8 cellular contexts compared by ENCODE assay signal in genomic region chr15:72230197-72231065, GRCh38. TPM values are rescaled to one million over a fixed set of nuclear protein-coding genes. Genes with fewer than 3 reads are reported as not detected.
A peak's percentile ranks its signal among the peaks of the same experiment; 100 is the strongest.
DNase-seq lines count a peak whose midpoint lies in the region; ATAC-seq, FAIRE-seq and TF ChIP-seq lines count a peak whose summit lies in the region.

No MANE protein-coding gene starts in this region.

- peaks cover 41% of the 10 kb centered on the region for H4K20me1 ChIP-seq in DND-41 (ENCODE audit: insufficient read depth, low read length)

- H3K79me2 ChIP-seq in DND-41 (ENCODE audit: insufficient read depth, low read length) = peaks cover 55% of the 10 kb centered on the region

- H3K9ac ChIP-seq in DND-41 (ENCODE audit: low read depth, low read length) = peak overlapping the region; percentile 91

- no peak for TF ChIP-seq CTCF in DND-41 (IDR thresholded peaks at IDR 0.05; ENCODE audit: borderline replicate concordance, extremely low read depth, low read length, poor library complexity, severe bottlenecking)

- peaks cover 38% of the 10 kb centered on the region for H3K36me3 Mint-ChIP-seq in activated naive CD4-positive, alpha-beta T cell treated with anti-CD3 and anti-CD28 coated beads, Interleukin-2, amount 10 ng/mL, durations not matched to agents 7 days and 5 days

- ATAC-seq in DND-41 (ENCODE audit: insufficient read depth, low read depth) = peak; percentile 23
- ATAC-seq in GM21619 (IDR thresholded peaks at IDR 0.05; ENCODE audit: unreplicated experiment) = no peak

- no peaks in the 10 kb centered on the region for H3K9me3 Mint-ChIP-seq in activated naive CD4-positive, alpha-beta T cell treated with anti-CD3 and anti-CD28 coated beads, Interleukin-2, amount 10 ng/mL, durations not matched to agents 7 days and 5 days

- H3K4me1 ChIP-seq in DND-41 (ENCODE audit: insufficient read depth, low read length) (peaks cover 59% of the 10 kb centered on the region), SJCRH30 (peaks cover 26% of the 10 kb centered on the region), neuron (ENCODE audit: insufficient read depth, low read length) (peaks cover 35% of the 10 kb centered on the region)

- H3K9me3 ChIP-seq in DND-41 (ENCODE audit: insufficient read depth, low read length, severe bottlenecking) (no peaks in the 10 kb centered on the region), SJCRH30 (replicated peaks) (no peaks in the 10 kb centered on the region), neuron (ENCODE audit: low read length) (no peaks in the 10 kb centered on the region)

- H3K4me3 ChIP-seq in DND-41 (ENCODE audit: low read depth in 1 of 2, low read length in 2 of 2) (peak overlapping the region; percentile 89 to 99), SJCRH30 (peak overlapping the region; percentile 96), neuron (ENCODE audit: low read length) (peak overlapping the region; percentile 98)

- peaks cover 56% of the 10 kb centered on the region for H3K4me1 Mint-ChIP-seq in activated naive CD4-positive, alpha-beta T cell treated with anti-CD3 and anti-CD28 coated beads, Interleukin-2, amount 10 ng/mL, durations not matched to agents 7 days and 5 days

- H3K4me3 Mint-ChIP-seq in activated naive CD4-positive, alpha-beta T cell treated with anti-CD3 and anti-CD28 coated beads, Interleukin-2, amount 10 ng/mL, durations not matched to agents 7 days and 5 days = peak overlapping the region; percentile 96

- H3K27me3 ChIP-seq in DND-41 (ENCODE audit: insufficient read depth, low read length, poor library complexity) = no peaks in the 10 kb centered on the region
- no peaks in the 10 kb centered on the region for H3K27me3 ChIP-seq in SJCRH30
- H3K27me3 ChIP-seq in neuron (ENCODE audit: insufficient read depth, low read length) = no peaks in the 10 kb centered on the region

- H3K27ac ChIP-seq in DND-41 (ENCODE audit: low read length) (peak overlapping the region; percentile 97), SJCRH30 (peak overlapping the region; percentile 98), substantia nigra (ENCODE audit: low read depth, low read length, poor library complexity, severe bottlenecking) (peak overlapping the region; percentile 87)

- H3K27ac Mint-ChIP-seq in activated naive CD4-positive, alpha-beta T cell treated with anti-CD3 and anti-CD28 coated beads, Interleukin-2, amount 10 ng/mL, durations not matched to agents 7 days and 5 days = peak overlapping the region; percentile 96

- peak overlapping the region; percentile 98 for H3K4me2 ChIP-seq in DND-41 (ENCODE audit: insufficient read depth, low read length)

- CTCF ChIA-PET in activated naive CD4-positive, alpha-beta T cell treated with anti-CD3 and anti-CD28 coated beads, Interleukin-2, amount 10 ng/mL, durations not matched to agents 7 days and 5 days (lab: Charles Lee) = interaction anchor here (1.4 kb wide), 1 partner anchor 43 kb away, joined by 3 read pairs; no protein-coding TSS in a partner anchor

- peak overlapping the region; percentile 84 for H2AFZ ChIP-seq in DND-41 (ENCODE audit: low read depth, low read length)
- H2AFZ ChIP-seq in neuron (ENCODE audit: low read depth, low read length) = no peak overlapping the region

- peak; percentile 80 for DNase-seq in DND-41
- DNase-seq in Kasumi-1 (lab: John Stamatoyannopoulos, UW) = peak; percentile 73 to 76
- peak; percentile 87 to 91 for DNase-seq in SJCRH30
- peak; percentile 87 for DNase-seq in activated naive CD4-positive, alpha-beta T cell treated with anti-CD3 and anti-CD28 coated beads, Interleukin-2, amount 10 ng/mL, durations not matched to agents 7 days and 5 days
- peak; percentile 85 to 91 for DNase-seq in frontal cortex (ENCODE audit: low spot score in 2 of 2)
- peak; percentile 44 to 94 (median 80) for DNase-seq in substantia nigra (lab: John Stamatoyannopoulos, UW)

- H3K36me3 ChIP-seq in DND-41 (ENCODE audit: insufficient read depth, low read length) (peaks cover 27% of the 10 kb centered on the region), SJCRH30 (peaks cover 31% of the 10 kb centered on the region), neuron (ENCODE audit: insufficient read depth, low read length) (peaks cover 6% of the 10 kb centered on the region)

- no peaks in the 10 kb centered on the region for H3K27me3 Mint-ChIP-seq in activated naive CD4-positive, alpha-beta T cell treated with anti-CD3 and anti-CD28 coated beads, Interleukin-2, amount 10 ng/mL, durations not matched to agents 7 days and 5 days

- no peak for FAIRE-seq in frontal cortex (lab: Jason Lieb, UNC)

RNA-seq across cellular contexts. Expression of gene PKM, which starts 0.6 kb away (rescaled TPM):
- 1,855 and 1,858 TPM in 2 replicates for total RNA-seq in SJCRH30 (2014; rRNA removed; shearing (Covaris generic))
- total RNA-seq in frontal cortex = 285 TPM

RNA-seq across cellular contexts. Expression of gene GRAMD2A, which starts 32.8 kb away (rescaled TPM):
- 0.35 TPM in 1 of 2 replicates, not detected in the other for total RNA-seq in SJCRH30 (2014; rRNA removed; shearing (Covaris generic))
- total RNA-seq in frontal cortex = 1.2 TPM

RNA-seq across cellular contexts. Expression of gene PARP6, which starts 41.9 kb away (rescaled TPM):
- 36.1 and 52.5 TPM in 2 replicates for total RNA-seq in SJCRH30 (2014; rRNA removed; shearing (Covaris generic))
- total RNA-seq in frontal cortex = 55.4 TPM
